In genomic region chr3:160691151-160691550, GRCh38 we compare ENCODE assay signal across 30 cellular contexts. TPM values are rescaled to one million over a fixed set of nuclear protein-coding genes. Genes with fewer than 3 reads are reported as not detected.
"Had no signal": no experiment of that assay in that cellular context is flagged by ENCODE, and none has a peak within 500 bp of the region (broad histone marks: within the 10 kb centered on the region; RNA-seq: fewer than 3 reads in every experiment).

No MANE protein-coding gene starts in this region.

- H3K27ac ChIP-seq: colonic mucosa, dorsolateral prefrontal cortex, epithelial cell of prostate, esophagus squamous epithelium, gastrocnemius medialis, heart right ventricle, left lung, lower lobe of right lung had no signal

- H3K27me3 ChIP-seq: colonic mucosa, dorsolateral prefrontal cortex, esophagus squamous epithelium, gastrocnemius medialis, heart right ventricle, left lung had no signal

- DNase-seq: colonic mucosa; cortex of kidney; dermis blood vessel endothelial cell; dorsolateral prefrontal cortex; effector CD4-positive, alpha-beta T cell; effector memory CD4-positive, alpha-beta T cell; erythroblast; esophagus squamous epithelium; foreskin fibroblast; foreskin melanocyte; gastrocnemius medialis; glutamatergic neuron; head of caudate nucleus; heart right ventricle; hippocampal formation; left cardiac atrium; left lung; left ventricle myocardium superior; lower lobe of right lung; mesenchymal stem cell; mucosa of descending colon; naive B cell had no signal

- H3K9me3 ChIP-seq: colonic mucosa, esophagus squamous epithelium, gastrocnemius medialis, left lung, lower lobe of right lung, mucosa of descending colon had no signal

- H3K4me3 ChIP-seq: colonic mucosa, dorsolateral prefrontal cortex, esophagus squamous epithelium, gastrocnemius medialis, heart right ventricle, left lung, lower lobe of right lung, mucosa of descending colon had no signal

- H3K4me1 ChIP-seq: colonic mucosa, esophagus squamous epithelium, gastrocnemius medialis, heart right ventricle, left lung, lower lobe of right lung had no signal

- ATAC-seq: esophagus mucosa, gastrocnemius medialis, heart right ventricle, left cardiac atrium, left lung, left ventricle myocardium superior, lower lobe of right lung, mucosa of descending colon had no signal

- H3K36me3 ChIP-seq: colonic mucosa, esophagus squamous epithelium, gastrocnemius medialis, heart right ventricle, left lung, lower lobe of right lung had no signal

RNA-seq across cellular contexts. Expression of gene ARL14, which starts 14.2 kb away (rescaled TPM):
- total RNA-seq: dermis blood vessel endothelial cell, dorsolateral prefrontal cortex, endothelial cell of umbilical vein, gastrocnemius medialis, glomerular endothelial cell, heart right ventricle, left cardiac atrium, left lung, left ventricle myocardium superior, lower lobe of right lung, lung microvascular endothelial cell, mesenteric fat pad, mesothelial cell of epicardium, myocyte had no signal
- polyA plus RNA-seq: endothelial cell of umbilical vein, heart right ventricle had no signal
